In the genomic region with DNA sequence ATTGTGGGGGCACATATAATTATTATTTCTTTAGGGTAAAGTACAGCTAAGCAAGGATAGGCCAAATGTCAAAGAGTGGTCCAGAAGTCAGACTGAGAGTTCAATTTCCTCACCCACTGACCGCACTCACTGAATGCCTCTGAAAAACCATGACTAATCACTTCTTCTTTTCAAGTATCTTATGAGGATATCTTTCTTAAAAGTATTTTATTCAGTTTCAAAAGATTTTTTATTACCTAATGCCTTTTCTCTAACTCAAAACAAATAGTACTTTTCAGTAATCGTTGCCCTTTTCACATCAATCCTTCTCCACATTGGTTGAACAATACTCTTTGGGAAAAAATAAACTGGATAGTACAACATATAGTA, we compare ENCODE assay signal across 11 cellular contexts.
A peak's percentile ranks its signal among the peaks of the same experiment; 100 is the strongest.
DNase-seq lines count a peak whose midpoint lies in the region; ATAC-seq and TF ChIP-seq lines count a peak whose summit lies in the region.
"Had no signal": no experiment of that assay in that cellular context is flagged by ENCODE, and none has a peak within 500 bp of the region (broad histone marks: within the 10 kb centered on the region; RNA-seq: fewer than 3 reads in every experiment).

No MANE protein-coding gene starts in this region.

- H2AFZ ChIP-seq in hepatocyte: no peak overlapping the region

- H3K4me3 ChIP-seq in hepatocyte: no peak overlapping the region

- peak overlapping the region; percentile 64 for H3K4me3 Mint-ChIP-seq in natural killer cell treated with Interleukin-12 subunit alpha and Interleukin-12 subunit beta and Interleukin-15 and Interleukin-18, amount 100 ng/mL, for 72 hours
- no peak overlapping the region for H3K4me3 Mint-ChIP-seq in natural killer cell
- no peak overlapping the region for H3K4me3 Mint-ChIP-seq in stimulated activated naive B cell treated with anti-CD40 and anti-IgM and Interleukin-4, amounts not matched to agents 10 μg/mL and 1 μg/mL and 100 μg/mL, for 72 hours
- H3K4me3 Mint-ChIP-seq: T-helper 1 cell treated with Interleukin-12 subunit alpha and Interleukin-12 subunit beta and Interleukin-4 antibody, amounts not matched to agents 30 μg/mL and 1 μg/mL, for 36 hours had no signal

- WGBS in hepatocyte (ENCODE audit: low lambda C conversion rate, missing lambda C conversion rate): 93% methylated on average over 2 of the region's 2 CpGs

- no peaks in the 10 kb centered on the region for H3K79me2 ChIP-seq in hepatocyte

- H3K4me1 Mint-ChIP-seq in natural killer cell treated with Interleukin-12 subunit alpha and Interleukin-12 subunit beta and Interleukin-15 and Interleukin-18, amount 100 ng/mL, for 72 hours (ENCODE audit: low read depth in 2 of 2): peaks cover 23 to 25% of the 10 kb centered on the region in 2 donors
- peaks cover 4 to 5% of the 10 kb centered on the region in 2 donors for H3K4me1 Mint-ChIP-seq in natural killer cell
- peaks cover 25 to 41% of the 10 kb centered on the region in 2 donors for H3K4me1 Mint-ChIP-seq in stimulated activated naive B cell treated with anti-CD40 and anti-IgM and Interleukin-4, amounts not matched to agents 10 μg/mL and 1 μg/mL and 100 μg/mL, for 72 hours

- no peaks in the 10 kb centered on the region for H3K9me3 ChIP-seq in hepatocyte (ENCODE audit: low read depth)

- TF ChIP-seq CTCF in natural killer cell (IDR thresholded peaks at IDR 0.05) (no peak), hepatocyte (IDR thresholded peaks at IDR 0.05; ENCODE audit: poor library complexity) (no peak)

- H3K27ac Mint-ChIP-seq in natural killer cell treated with Interleukin-12 subunit alpha and Interleukin-12 subunit beta and Interleukin-15 and Interleukin-18, amount 100 ng/mL, for 72 hours: peak overlapping the region; percentile 35 to 62
- no peak overlapping the region for H3K27ac Mint-ChIP-seq in natural killer cell
- H3K27ac Mint-ChIP-seq in stimulated activated naive B cell treated with anti-CD40 and anti-IgM and Interleukin-4, amounts not matched to agents 10 μg/mL and 1 μg/mL and 100 μg/mL, for 72 hours: no peak overlapping the region
- H3K27ac Mint-ChIP-seq: T-helper 1 cell treated with Interleukin-12 subunit alpha and Interleukin-12 subunit beta and Interleukin-4 antibody, amounts not matched to agents 30 μg/mL and 1 μg/mL, for 36 hours had no signal

- peaks cover 13% of the 10 kb centered on the region in 2 donors for H3K27me3 Mint-ChIP-seq in natural killer cell treated with Interleukin-12 subunit alpha and Interleukin-12 subunit beta and Interleukin-15 and Interleukin-18, amount 100 ng/mL, for 72 hours
- peaks cover 9 to 14% of the 10 kb centered on the region in 2 donors for H3K27me3 Mint-ChIP-seq in natural killer cell (ENCODE audit: low read depth in 2 of 2)
- H3K27me3 Mint-ChIP-seq in stimulated activated naive B cell treated with anti-CD40 and anti-IgM and Interleukin-4, amounts not matched to agents 10 μg/mL and 1 μg/mL and 100 μg/mL, for 72 hours: peaks cover 0 to 11% of the 10 kb centered on the region in 2 donors

- H3K27ac ChIP-seq in substantia nigra (ENCODE audit: low read depth, low read length, poor library complexity, severe bottlenecking) (no peak overlapping the region), hepatocyte (no peak overlapping the region)

- peaks cover 2% of the 10 kb centered on the region for H3K9me3 Mint-ChIP-seq in natural killer cell treated with Interleukin-12 subunit alpha and Interleukin-12 subunit beta and Interleukin-15 and Interleukin-18, amount 100 ng/mL, for 72 hours
- no peaks in the 10 kb centered on the region for H3K9me3 Mint-ChIP-seq in natural killer cell
- no peaks in the 10 kb centered on the region for H3K9me3 Mint-ChIP-seq in stimulated activated naive B cell treated with anti-CD40 and anti-IgM and Interleukin-4, amounts not matched to agents 10 μg/mL and 1 μg/mL and 100 μg/mL, for 72 hours
- H3K9me3 Mint-ChIP-seq: T-helper 1 cell treated with Interleukin-12 subunit alpha and Interleukin-12 subunit beta and Interleukin-4 antibody, amounts not matched to agents 30 μg/mL and 1 μg/mL, for 36 hours had no signal

- H3K27me3 ChIP-seq in hepatocyte: no peaks in the 10 kb centered on the region

- DNase-seq in natural killer cell treated with Interleukin-12 subunit alpha and Interleukin-12 subunit beta and Interleukin-15 and Interleukin-18, amount 100 ng/mL, for 72 hours (ENCODE audit: low spot score): no peak
- DNase-seq in natural killer cell (no peak), OCI-M1 (lab: John Stamatoyannopoulos, UW) (peak; percentile 38), NCI-H1105 (lab: John Stamatoyannopoulos, UW) (no peak), substantia nigra (lab: John Stamatoyannopoulos, UW) (no peak), hepatocyte (ENCODE audit: low spot score) (no peak)
- DNase-seq in stimulated activated naive B cell treated with anti-CD40 and anti-IgM and Interleukin-4, amounts not matched to agents 10 μg/mL and 1 μg/mL and 100 μg/mL, for 72 hours: no peak
- DNase-seq: caudate nucleus had no signal

- intact Hi-C loops in natural killer cell (cut with micrococcal nuclease): no loop called here

- H3K36me3 ChIP-seq in hepatocyte (replicated peaks; ENCODE audit: insufficient read depth, low read depth): no peaks in the 10 kb centered on the region

- H3K4me1 ChIP-seq in hepatocyte (ENCODE audit: insufficient read depth): no peaks in the 10 kb centered on the region

- ATAC-seq in natural killer cell treated with Interleukin-12 subunit alpha and Interleukin-12 subunit beta and Interleukin-15 and Interleukin-18, amount 100 ng/mL, for 72 hours: peak; percentile 76 to 83
- ATAC-seq in natural killer cell: no peak
- peak; percentile 70 for ATAC-seq in HG02973 (IDR thresholded peaks at IDR 0.05; ENCODE audit: unreplicated experiment)
- ATAC-seq in stimulated activated naive B cell treated with anti-CD40 and anti-IgM and Interleukin-4, amounts not matched to agents 10 μg/mL and 1 μg/mL and 100 μg/mL, for 72 hours (replicated peaks): peak; percentile 76 to 78
- ATAC-seq: left lobe of liver had no signal

- no peaks in the 10 kb centered on the region for H3K36me3 Mint-ChIP-seq in natural killer cell treated with Interleukin-12 subunit alpha and Interleukin-12 subunit beta and Interleukin-15 and Interleukin-18, amount 100 ng/mL, for 72 hours
- no peaks in the 10 kb centered on the region for H3K36me3 Mint-ChIP-seq in natural killer cell
- peaks cover 0 to 2% of the 10 kb centered on the region in 2 donors for H3K36me3 Mint-ChIP-seq in stimulated activated naive B cell treated with anti-CD40 and anti-IgM and Interleukin-4, amounts not matched to agents 10 μg/mL and 1 μg/mL and 100 μg/mL, for 72 hours

- H3K9me2 ChIP-seq in hepatocyte (replicated peaks; ENCODE audit: insufficient read depth): no peaks in the 10 kb centered on the region

- no peak overlapping the region for H3K4me2 ChIP-seq in hepatocyte

- no peaks in the 10 kb centered on the region for H4K20me1 ChIP-seq in hepatocyte (ENCODE audit: insufficient read depth, poor library complexity, severe bottlenecking)

Comparison
In these comparisons a context has a peak if more than half of its experiments do, and no peak if none do; other contexts are left out.
1. ATAC-seq: peak in natural killer cell treated with Interleukin-12 subunit alpha and Interleukin-12 subunit beta and Interleukin-15 and Interleukin-18, amount 100 ng/mL, for 72 hours (2 of 2), HG02973 (single experiment) and stimulated activated naive B cell treated with anti-CD40 and anti-IgM and Interleukin-4, amounts not matched to agents 10 μg/mL and 1 μg/mL and 100 μg/mL, for 72 hours (2 of 2); none in natural killer cell (0 of 3).
2. H3K27ac Mint-ChIP-seq: peak in natural killer cell treated with Interleukin-12 subunit alpha and Interleukin-12 subunit beta and Interleukin-15 and Interleukin-18, amount 100 ng/mL, for 72 hours (2 of 2); none in natural killer cell (0 of 2) and stimulated activated naive B cell treated with anti-CD40 and anti-IgM and Interleukin-4, amounts not matched to agents 10 μg/mL and 1 μg/mL and 100 μg/mL, for 72 hours (single experiment).